In genomic region chr6:20559924-20560551, GRCh38 we compare ENCODE assay signal across 2 cellular contexts.
TF ChIP-seq lines count a peak whose summit lies in the region.

No MANE protein-coding gene starts in this region.

TF ChIP-seq in A549, 52 proteins besides CTCF, POLR2A, EP300 and RAD21:
- TF ChIP-seq JUNB (IDR thresholded peaks at IDR 0.05) (no peak), JUN (IDR thresholded peaks at IDR 0.05) (no peak), USF2 (IDR thresholded peaks at IDR 0.05) (no peak), NR3C1 (IDR thresholded peaks at IDR 0.05) (no peak), ESRRA (IDR thresholded peaks at IDR 0.05; ENCODE audit: borderline replicate concordance, low read length) (no peak), CEBPB (IDR thresholded peaks at IDR 0.05) (no peak), EHF (CRISPR knock-in tag; IDR thresholded peaks at IDR 0.05) (no peak), RARB (CRISPR knock-in tag; IDR thresholded peaks at IDR 0.05) (no peak), RFX5 (IDR thresholded peaks at IDR 0.05) (no peak), HES2 (IDR thresholded peaks at IDR 0.05) (no peak), KDM5A (IDR thresholded peaks at IDR 0.05) (no peak), EHMT2 (IDR thresholded peaks at IDR 0.05; ENCODE audit: low read depth) (no peak)
- TF ChIP-seq, protein P1, sequence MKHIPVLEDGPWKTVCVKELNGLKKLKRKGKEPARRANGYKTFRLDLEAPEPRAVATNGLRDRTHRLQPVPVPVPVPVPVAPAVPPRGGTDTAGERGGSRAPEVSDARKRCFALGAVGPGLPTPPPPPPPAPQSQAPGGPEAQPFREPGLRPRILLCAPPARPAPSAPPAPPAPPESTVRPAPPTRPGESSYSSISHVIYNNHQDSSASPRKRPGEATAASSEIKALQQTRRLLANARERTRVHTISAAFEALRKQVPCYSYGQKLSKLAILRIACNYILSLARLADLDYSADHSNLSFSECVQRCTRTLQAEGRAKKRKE (CRISPR knock-in tag; IDR thresholded peaks at IDR 0.05; ENCODE audit: low read depth): no peak

TF ChIP-seq in HCT116, 20 proteins besides CTCF, POLR2A, EP300 and RAD21:
- TF ChIP-seq MAX (IDR thresholded peaks at IDR 0.05) (no peak), SRF (IDR thresholded peaks at IDR 0.05; ENCODE audit: low read depth) (no peak), SP1 (IDR thresholded peaks at IDR 0.05; ENCODE audit: low read depth) (no peak), CEBPB (IDR thresholded peaks at IDR 0.05; ENCODE audit: low read depth) (no peak), EZH2 (IDR thresholded peaks at IDR 0.05) (no peak), EGR1 (IDR thresholded peaks at IDR 0.05; ENCODE audit: low read depth) (no peak)
TF ChIP-seq in HCT116: peak in this region for 0.
